ENCODE assay signal across 9 cellular contexts in the genomic region with DNA sequence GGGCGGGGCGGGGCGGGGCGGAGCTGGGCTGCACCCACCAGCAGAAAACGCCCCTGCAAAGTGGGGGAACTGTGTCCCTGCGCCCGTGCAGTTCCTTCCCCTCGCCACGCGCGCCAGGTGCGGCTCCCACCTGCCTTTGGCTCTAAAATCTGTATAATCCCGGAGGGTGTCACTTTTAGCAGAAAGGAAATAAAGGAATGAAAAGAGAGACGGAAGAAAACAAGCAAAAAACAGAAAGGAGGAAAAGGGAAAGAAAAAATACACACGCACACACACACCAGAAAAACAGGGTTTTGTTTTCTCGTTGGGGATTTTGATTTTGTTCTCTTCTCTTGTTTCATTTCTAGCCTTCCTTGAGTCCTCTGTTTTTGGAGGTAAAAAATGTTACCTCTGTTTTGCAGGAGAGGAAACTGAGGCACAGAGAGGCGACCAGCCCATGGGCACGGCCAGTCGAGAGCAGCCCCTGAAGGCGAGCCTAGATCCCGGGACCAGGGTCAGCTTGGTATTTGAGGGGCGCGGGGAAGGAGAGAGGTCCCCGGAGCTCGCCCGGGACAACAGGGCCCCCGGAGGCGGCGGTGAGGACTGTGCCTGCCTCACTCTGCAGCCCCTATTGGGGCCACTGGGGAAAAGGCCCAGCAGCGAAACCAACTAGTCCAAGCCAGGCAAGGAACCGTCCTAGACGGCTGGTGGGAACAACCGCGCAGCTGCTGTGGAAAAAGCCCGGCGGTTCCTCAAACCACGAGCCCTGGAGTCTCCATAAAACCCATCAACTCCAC. TPM values are rescaled to one million over a fixed set of nuclear protein-coding genes. Genes with fewer than 3 reads are reported as not detected.
DNase-seq lines count a peak whose midpoint lies in the region; ATAC-seq and TF ChIP-seq lines count a peak whose summit lies in the region.
"Had no signal": no experiment of that assay in that cellular context is flagged by ENCODE, and none has a peak within 500 bp of the region (broad histone marks: within the 10 kb centered on the region; RNA-seq: fewer than 3 reads in every experiment).

No MANE protein-coding gene starts in this region.

- ATAC-seq in lower lobe of right lung (no peak), GM21619 (IDR thresholded peaks at IDR 0.05; ENCODE audit: unreplicated experiment) (no peak)

- intact Hi-C loops in ascending aorta (cut with DNase I) = loop anchor here (1.0 to 5.0 kb wide), 4 partner anchors 72 to 247 kb away; partner anchors contain the start of genes ABAT, HAPSTR1, METTL22 and PMM2
- intact Hi-C loops in lower lobe of right lung (cut with DNase I) = no loop called here

- H3K36me3 ChIP-seq in ascending aorta = no peaks in the 10 kb centered on the region
- H3K36me3 ChIP-seq in lower lobe of right lung = no peaks in the 10 kb centered on the region

- no peaks in the 10 kb centered on the region for H3K36me3 Mint-ChIP-seq in HFFc6 (ENCODE audit: low read depth)

- DNase-seq in AG09309 (ENCODE audit: low read depth) (no peak), HFFc6 (no peak), ascending aorta (ENCODE audit: low spot score in 2 of 2) (no peak), lower lobe of right lung (no peak), KG1 (lab: John Stamatoyannopoulos, UW) (no peak), inferior parietal cortex (ENCODE audit: extremely low spot score) (no peak)
- no peak for DNase-seq in activated CD4-positive, CD25-positive, alpha-beta regulatory T cell (lab: John Stamatoyannopoulos, UW)

- H3K9me3 ChIP-seq in ascending aorta (no peaks in the 10 kb centered on the region), lower lobe of right lung (no peaks in the 10 kb centered on the region)

- H3K4me1 ChIP-seq in ascending aorta = peaks cover 11 to 38% of the 10 kb centered on the region in 2 donors
- H3K4me1 ChIP-seq in lower lobe of right lung = peaks cover 48% of the 10 kb centered on the region

- no peaks in the 10 kb centered on the region for H3K9me3 Mint-ChIP-seq in HFFc6

- H3K27ac ChIP-seq in ascending aorta (peak overlapping the region; percentile 55 to 91), lower lobe of right lung (peak overlapping the region; percentile 57)

- H3K4me1 Mint-ChIP-seq in HFFc6 (ENCODE audit: low read depth) = peaks cover 47% of the 10 kb centered on the region

- peak overlapping the region; percentile 86 for H3K4me3 Mint-ChIP-seq in HFFc6

- H3K4me3 ChIP-seq in AG09309 (ENCODE audit: control insufficient read depth, low read depth, low read length) (peak overlapping the region; percentile 44), ascending aorta (peak overlapping the region; percentile 80 to 92), lower lobe of right lung (peak overlapping the region; percentile 67)

- peaks cover 4% of the 10 kb centered on the region for H3K27me3 Mint-ChIP-seq in HFFc6 (ENCODE audit: insufficient read depth)

- H3K27ac Mint-ChIP-seq in HFFc6 = peak overlapping the region; percentile 66

- TF ChIP-seq CTCF in AG09309 (IDR thresholded peaks at IDR 0.05; ENCODE audit: control insufficient read depth, insufficient read depth, low read depth, low read length, missing control alignments) = no peak
- peak; percentile 7; the same call in 1 of the 2 replicates for TF ChIP-seq CTCF in HFFc6 (IDR thresholded peaks at IDR 0.05)
- TF ChIP-seq CTCF in ascending aorta (IDR thresholded peaks at IDR 0.05) = no peak
- TF ChIP-seq CTCF in lower lobe of right lung (IDR thresholded peaks at IDR 0.05) = peak; percentile 14

- H3K27me3 ChIP-seq in ascending aorta (no peaks in the 10 kb centered on the region), lower lobe of right lung (ENCODE audit: low read depth) (no peaks in the 10 kb centered on the region)

RNA-seq across cellular contexts. Expression of gene CARHSP1, which starts 0.6 kb away (rescaled TPM):
- 100 to 1,000 TPM in 3 of 6 experiments, 10 to 100 TPM in 3; 91.4 to 114 (median 97.9) TPM for total RNA-seq in HFFc6 (2021; fragmentation: NEBNext Ultra II Directional; extraction: Animal tissue kit (Norgen Biotek cat#: 25700))
- total RNA-seq in ascending aorta (151 TPM), lower lobe of right lung (89.0 TPM)

RNA-seq across cellular contexts. Expression of gene LITAFD, which starts 12.8 kb away (rescaled TPM):
- total RNA-seq in HFFc6 (2021; fragmentation: NEBNext Ultra II Directional; extraction: Animal tissue kit (Norgen Biotek cat#: 25700)) = not detected
- total RNA-seq in ascending aorta = not detected
- total RNA-seq in lower lobe of right lung = not detected
- total RNA-seq: renal cortical epithelial cell had no signal

Comparison
In these comparisons a context has a peak if more than half of its experiments do, and no peak if none do; other contexts are left out.
1. CTCF ChIP-seq: peak in HFFc6 (single experiment) and lower lobe of right lung (single experiment); none in AG09309 (single experiment) and ascending aorta (0 of 3).
2. Peak in every context shown above with its lines, with median percentiles within 50 percentile points of each other: H3K4me3 ChIP-seq.